Comparison of ENCODE assay signal across 15 cellular contexts in the genomic region with DNA sequence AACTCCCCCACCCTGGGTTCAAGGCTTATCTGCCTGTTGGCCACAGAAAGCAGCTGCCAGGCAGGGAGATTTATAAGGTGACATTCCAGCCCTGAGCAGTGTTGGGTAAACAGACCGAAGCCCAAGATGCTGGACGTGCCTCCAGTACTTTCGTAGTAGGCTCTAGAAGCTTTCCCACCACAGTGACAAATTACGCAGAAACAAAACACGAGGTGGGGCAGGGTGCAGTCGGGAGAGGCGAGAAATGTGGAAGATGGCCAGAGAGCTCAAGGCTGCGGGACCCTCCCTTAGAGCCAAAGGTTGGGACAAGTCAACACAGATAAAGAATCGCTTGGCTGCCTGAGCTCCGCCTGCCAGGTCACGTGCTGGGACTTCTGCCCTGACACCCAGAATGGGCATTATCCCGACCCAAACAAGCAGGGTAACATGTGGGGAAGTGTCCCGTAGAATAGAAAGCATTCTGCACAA. TPM values are rescaled to one million over a fixed set of nuclear protein-coding genes. Genes with fewer than 3 reads are reported as not detected.
DNase-seq lines count a peak whose midpoint lies in the region; ATAC-seq lines count a peak whose summit lies in the region.
"Had no signal": no experiment of that assay in that cellular context is flagged by ENCODE, and none has a peak within 500 bp of the region (broad histone marks: within the 10 kb centered on the region; RNA-seq: fewer than 3 reads in every experiment).

No MANE protein-coding gene starts in this region.

- H3K9me3 ChIP-seq in HAP-1 = no peaks in the 10 kb centered on the region

- DNase-seq in Right ventricle myocardium inferior (ENCODE audit: missing footprints) = no peak
- no peak for DNase-seq in cardiac septum (ENCODE audit: low spot score)
- peak; percentile 94 for DNase-seq in left kidney (ENCODE audit: low read depth, low spot score)
- DNase-seq in retina = peak; percentile 2
- no peak for DNase-seq in activated CD4-positive, alpha-beta T cell treated with anti-CD3 and anti-CD28 coated beads, Interleukin-2, amount 50 U/mL, for 1 hour
- DNase-seq in HAP-1 (ENCODE audit: low spot score in 2 of 2) = no peak
- DNase-seq: activated CD4-positive, CD25-positive, alpha-beta regulatory T cell treated with anti-CD3 and anti-CD28 coated beads, Interleukin-2, amount 50 U/mL, for 72 hours; activated T-cell treated with anti-CD3 and anti-CD28 coated beads, Interleukin-2, amount 50 U/mL, for 48 hours; effector memory CD8-positive, alpha-beta T cell; GDM1; NCI-H2227 treated with DMSO at 0.1 percent for 48 hours; psoas muscle had no signal

- no peaks in the 10 kb centered on the region for H3K27me3 ChIP-seq in HAP-1 (ENCODE audit: low read depth)

- in situ Hi-C loops in HAP-1 (cut with MboI; ENCODE audit: low sequenced_read_pairs) = no loop called here

- ATAC-seq in Right ventricle myocardium inferior = peak; percentile 66
- ATAC-seq in HG03457 (IDR thresholded peaks at IDR 0.05; ENCODE audit: unreplicated experiment) = no peak
- no peak for ATAC-seq in HG02852 (IDR thresholded peaks at IDR 0.05; ENCODE audit: unreplicated experiment)
- ATAC-seq: effector memory CD8-positive, alpha-beta T cell had no signal

- H3K36me3 ChIP-seq in HAP-1 (replicated peaks) = no peaks in the 10 kb centered on the region; the same call in 1 of the 2 replicates
- H3K36me3 ChIP-seq: heart left ventricle had no signal

- no peak overlapping the region for H3K4me3 ChIP-seq in HAP-1
- H3K4me3 ChIP-seq: psoas muscle had no signal

- H3K4me1 ChIP-seq in HAP-1 = no peaks in the 10 kb centered on the region
- H3K4me1 ChIP-seq: psoas muscle had no signal

- intact Hi-C loops in Right ventricle myocardium inferior (cut with DNase I) (no loop called here), cardiac septum (cut with DNase I) (no loop called here)

RNA-seq across cellular contexts. Expression of a gene that starts 41.0 kb away (rescaled TPM):
- 4.7 TPM for total RNA-seq in Right ventricle myocardium inferior
- 6.4 TPM for total RNA-seq in cardiac septum

Comparison
In these comparisons a context has a peak if more than half of its experiments do, and no peak if none do; other contexts are left out.
1. DNase-seq: peak in left kidney (single experiment) and retina (single experiment); none in Right ventricle myocardium inferior (single experiment), cardiac septum (single experiment), activated CD4-positive, alpha-beta T cell treated with anti-CD3 and anti-CD28 coated beads, Interleukin-2, amount 50 U/mL, for 1 hour (single experiment) and HAP-1 (0 of 2).